ENCODE assay signal across 8 cellular contexts in the genomic region with DNA sequence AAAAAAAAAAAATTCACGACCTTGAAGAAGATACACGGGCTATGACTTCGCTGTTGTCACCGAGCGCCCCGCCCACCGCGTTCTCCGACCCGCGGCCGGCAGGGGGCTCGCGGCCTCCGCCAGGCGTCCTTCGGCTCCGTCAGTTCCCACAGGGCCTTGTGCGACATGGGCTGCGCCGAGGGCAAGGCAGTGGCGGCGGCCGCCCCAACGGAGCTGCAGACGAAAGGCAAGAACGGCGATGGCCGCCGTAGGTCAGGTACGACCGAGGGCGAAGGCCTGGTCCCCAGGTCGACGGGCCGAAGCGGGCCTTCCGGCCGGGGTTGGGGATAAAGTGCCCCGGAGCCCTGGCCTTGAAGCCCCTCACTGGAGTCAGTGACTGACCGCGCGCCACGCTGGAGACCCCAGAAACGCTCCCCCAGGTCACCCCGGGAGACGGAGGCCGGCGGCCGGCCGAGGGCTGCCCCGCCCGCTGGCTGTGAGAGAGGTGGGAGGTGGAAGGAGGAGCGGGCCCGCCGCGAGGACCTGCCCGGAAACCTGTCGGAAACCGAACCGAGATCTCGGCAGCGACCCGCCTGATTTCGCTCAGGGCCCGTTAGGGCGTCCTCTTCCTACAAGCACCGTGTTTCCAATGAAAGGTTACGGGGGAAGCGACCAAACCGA. TPM values are rescaled to one million over a fixed set of nuclear protein-coding genes. Genes with fewer than 3 reads are reported as not detected.
DNase-seq lines count a peak whose midpoint lies in the region; ATAC-seq and TF ChIP-seq lines count a peak whose summit lies in the region.

Gene TXNRD1, plus strand, starts transcription at position 142 of the 660 bp plus-strand sequence. Its CDS starts 24 bp downstream, at position 166.

- H3K4me3 ChIP-seq in MM.1S (ENCODE audit: low read length), result peak within 1 kb of the TSS; percentile 75
- H3K4me3 ChIP-seq in lung, result peak within 1 kb of the TSS; percentile 48

- TF ChIP-seq CTCF in MM.1S (IDR thresholded peaks at IDR 0.05; ENCODE audit: low read length), result peak; percentile 90
- TF ChIP-seq CTCF in lung (IDR thresholded peaks at IDR 0.05; ENCODE audit: control extremely low read depth, extremely low read depth), result peak; percentile 87

- H3K27ac Mint-ChIP-seq in activated CD4-positive, alpha-beta memory T cell treated with anti-CD3 and anti-CD28 coated beads for 36 hours, result peak within 1 kb of the TSS; percentile 9

- H4K20me1 ChIP-seq in MM.1S (ENCODE audit: insufficient read depth, low read length), result no peaks in the 10 kb centered on the region

- peak; percentile 91 for DNase-seq in ELF-1 (ENCODE audit: low read depth, low spot score)
- DNase-seq in MM.1S, result peak; percentile 88
- DNase-seq in activated CD4-positive, alpha-beta memory T cell treated with anti-CD3 and anti-CD28 coated beads for 36 hours, result peak; percentile 90
- DNase-seq in effector CD4-positive, alpha-beta T cell, result peak; percentile 74
- peak; percentile 81 for DNase-seq in lung (ENCODE audit: low spot score)
- DNase-seq in stimulated activated CD4-positive, alpha-beta T cell treated with anti-CD3 and anti-CD28 coated beads, TNF-alpha, amount 100 ng/mL, for 1 hour (ENCODE audit: low read depth in 3 of 3, low spot score in 1 of 3), result peak; percentile 50 to 78 (median 71)
- no peak for DNase-seq in NCI-H146 treated with DMSO at 0.1 percent for 48 hours (lab: John Stamatoyannopoulos, UW; ENCODE audit: unreplicated experiment)

- H3K4me1 Mint-ChIP-seq in activated CD4-positive, alpha-beta memory T cell treated with anti-CD3 and anti-CD28 coated beads for 36 hours (ENCODE audit: low read depth), result peaks cover 38% of the 10 kb centered on the region

- H3K27me3 Mint-ChIP-seq in activated CD4-positive, alpha-beta memory T cell treated with anti-CD3 and anti-CD28 coated beads for 36 hours, result peaks cover 1% of the 10 kb centered on the region

- H3K4me1 ChIP-seq in MM.1S (ENCODE audit: low read length) (no peaks in the 10 kb centered on the region), lung (ENCODE audit: control insufficient read depth in 2 of 2, insufficient read depth in 2 of 2, low read length in 2 of 2) (peaks cover 2 to 10% of the 10 kb centered on the region in 2 donors)

- POLR2A ChIA-PET in activated CD4-positive, alpha-beta memory T cell treated with anti-CD3 and anti-CD28 coated beads for 36 hours (lab: Charles Lee), result interaction anchor here (2.5 kb wide), 1 partner anchor 72 kb away, joined by 15 read pairs; no protein-coding TSS in a partner anchor

- no peaks in the 10 kb centered on the region for H3K27me3 ChIP-seq in MM.1S (replicated peaks; ENCODE audit: insufficient read depth, low read length)
- no peaks in the 10 kb centered on the region for H3K27me3 ChIP-seq in lung (ENCODE audit: control insufficient read depth, insufficient read depth)

- H3K36me3 ChIP-seq in MM.1S (replicated peaks; ENCODE audit: insufficient read depth, low read length) (no peaks in the 10 kb centered on the region), lung (ENCODE audit: control insufficient read depth in 2 of 2, insufficient read depth in 2 of 2, low read length in 2 of 2) (no peaks in the 10 kb centered on the region)

- H2AFZ ChIP-seq in MM.1S (ENCODE audit: low read length), result peak within 1 kb of the TSS; percentile 97

- H3K27ac ChIP-seq in MM.1S (ENCODE audit: low read length), result no peak within 1 kb of the TSS
- H3K27ac ChIP-seq in lung (ENCODE audit: low read depth in 1 of 2, low read length in 1 of 2), result peak within 1 kb of the TSS; percentile 77 to 82

- peak within 1 kb of the TSS; percentile 97 for H3K4me2 ChIP-seq in MM.1S (ENCODE audit: low read depth, low read length)

- H3K79me2 ChIP-seq in MM.1S (ENCODE audit: low read length), result no peaks in the 10 kb centered on the region

- 1 to 3% methylated on average over 70 to 71 of the region's 71 CpGs for WGBS in lung, 2 donors

- ATAC-seq in GM21825 (IDR thresholded peaks at IDR 0.05; ENCODE audit: unreplicated experiment) (peak; percentile 88), lung (ENCODE audit: insufficient read depth, low FRiP score) (peak; percentile 79)

- peak within 1 kb of the TSS; percentile 74 for H3K4me3 Mint-ChIP-seq in activated CD4-positive, alpha-beta memory T cell treated with anti-CD3 and anti-CD28 coated beads for 36 hours

- CTCF ChIA-PET in activated CD4-positive, alpha-beta memory T cell treated with anti-CD3 and anti-CD28 coated beads for 36 hours (lab: Charles Lee), result interaction anchor here (0.6 to 7.6 kb wide), 8 partner anchors 11 to 410 kb away, joined by 3 to 57 read pairs (median 5); partner anchors contain the start of gene EID3

- H3K9me3 ChIP-seq in MM.1S (replicated peaks; ENCODE audit: insufficient read depth, low read length) (no peaks in the 10 kb centered on the region), lung (ENCODE audit: control insufficient read depth in 2 of 2, insufficient read depth in 1 of 2, low read length in 1 of 2) (no peaks in the 10 kb centered on the region)

- H3F3A ChIP-seq in MM.1S (ENCODE audit: insufficient read depth, low read length), result no peaks in the 10 kb centered on the region

- H3K9me3 Mint-ChIP-seq in activated CD4-positive, alpha-beta memory T cell treated with anti-CD3 and anti-CD28 coated beads for 36 hours, result no peaks in the 10 kb centered on the region

- H3K9me2 ChIP-seq in MM.1S (replicated peaks; ENCODE audit: insufficient read depth, low read length), result no peaks in the 10 kb centered on the region

- no peaks in the 10 kb centered on the region for H3K36me3 Mint-ChIP-seq in activated CD4-positive, alpha-beta memory T cell treated with anti-CD3 and anti-CD28 coated beads for 36 hours

- H3K9ac ChIP-seq in MM.1S (ENCODE audit: low read length), result peak within 1 kb of the TSS; percentile 64; the same call in 1 of the 2 replicates

- intact Hi-C loops in activated CD4-positive, alpha-beta memory T cell treated with anti-CD3 and anti-CD28 coated beads for 36 hours (cut with micrococcal nuclease), result loop anchor here (1.0 to 5.0 kb wide), 4 partner anchors 71 to 472 kb away; partner anchors contain the start of gene EID3

RNA-seq across cellular contexts. Expression of gene TXNRD1, which starts in this region (rescaled TPM):
- total RNA-seq in activated CD4-positive, alpha-beta memory T cell treated with anti-CD3 and anti-CD28 coated beads for 36 hours, result 10 to 100 TPM; 82.7 to 82.8 TPM
- total RNA-seq in lung, result 100 to 1,000 TPM; 135 to 166 TPM
- polyA plus RNA-seq in lung, result 100 to 1,000 TPM in 1 of 2 donors, 10 to 100 TPM in 1; 74.2 to 115 TPM
